In the genomic region with DNA sequence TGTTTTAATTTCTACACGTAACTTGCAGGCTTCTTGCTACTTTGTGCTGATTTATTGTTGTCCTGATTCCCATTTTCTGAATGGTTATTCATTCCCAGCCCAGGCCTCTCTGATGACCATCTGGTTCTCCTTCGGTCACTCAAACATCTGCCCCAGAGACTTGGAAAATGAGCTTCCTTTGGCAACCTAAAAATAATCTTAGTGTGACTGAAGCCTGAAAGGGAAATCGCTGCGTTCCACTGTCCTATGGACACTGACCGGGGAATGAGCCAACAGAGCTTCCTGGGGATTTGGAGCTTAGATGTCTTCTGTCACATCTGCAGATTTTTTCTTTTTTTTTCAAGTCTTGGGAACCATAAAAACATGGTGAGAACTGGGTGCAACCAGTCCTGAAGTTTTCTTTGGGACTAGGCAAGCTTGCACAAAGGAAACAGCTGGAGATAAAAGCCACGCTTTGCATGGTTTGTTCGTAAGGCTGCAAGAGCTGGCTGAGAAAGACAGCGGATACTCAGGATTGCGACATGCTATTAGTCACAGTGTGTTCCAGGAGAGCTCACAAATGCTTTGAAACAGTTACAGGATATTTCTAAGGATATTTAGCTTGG, we compare ENCODE assay signal across 8 cellular contexts.
A peak's percentile ranks its signal among the peaks of the same experiment; 100 is the strongest.
DNase-seq lines count a peak whose midpoint lies in the region; ATAC-seq and TF ChIP-seq lines count a peak whose summit lies in the region.

No MANE protein-coding gene starts in this region.

- no peak overlapping the region for H3K9ac ChIP-seq in SK-N-SH

- H3K9me2 ChIP-seq in SK-N-SH, result no peaks in the 10 kb centered on the region

- no peaks in the 10 kb centered on the region; the same call in 1 of the 2 replicates for H3K27me3 ChIP-seq in SK-N-SH (ENCODE audit: insufficient read depth)
- H3K27me3 ChIP-seq in foreskin keratinocyte, result no peaks in the 10 kb centered on the region

- CTCF ChIA-PET in SK-N-SH (lab: Yijun Ruan, JAX), result interaction anchor here (1.4 to 1.6 kb wide), 2 partner anchors 10 to 29 kb away, joined by 3 to 4 read pairs; no protein-coding TSS in a partner anchor

- no peak overlapping the region for H3K4me3 Mint-ChIP-seq in stimulated activated naive CD8-positive, alpha-beta T cell treated with anti-CD3 and anti-CD28 coated beads, Interleukin-15, amount 100 ng/mL, for 72 hours

- H3K4me1 Mint-ChIP-seq in stimulated activated naive CD8-positive, alpha-beta T cell treated with anti-CD3 and anti-CD28 coated beads, Interleukin-15, amount 100 ng/mL, for 72 hours, result peaks cover 5% of the 10 kb centered on the region

- ATAC-seq in foreskin keratinocyte, result peak; percentile 87
- no peak for ATAC-seq in HG02759 (IDR thresholded peaks at IDR 0.05; ENCODE audit: unreplicated experiment)
- no peak for ATAC-seq in stimulated activated naive CD8-positive, alpha-beta T cell treated with anti-CD3 and anti-CD28 coated beads, Interleukin-15, amount 100 ng/mL, for 72 hours

- POLR2A ChIA-PET in SK-N-SH (lab: Yijun Ruan, JAX), result no interaction called here

- DNase-seq in GM03348 (ENCODE audit: low spot score) (peak; percentile 82), SK-N-SH (no peak), foreskin keratinocyte (peak; percentile 79 to 92), occipital lobe (lab: John Stamatoyannopoulos, UW) (peak; percentile 41), GM10266 (ENCODE audit: extremely low spot score) (no peak), RPMI8226 (no peak)
- DNase-seq in stimulated activated naive CD8-positive, alpha-beta T cell treated with anti-CD3 and anti-CD28 coated beads, Interleukin-15, amount 100 ng/mL, for 72 hours, result no peak

- H3K9me3 Mint-ChIP-seq in stimulated activated naive CD8-positive, alpha-beta T cell treated with anti-CD3 and anti-CD28 coated beads, Interleukin-15, amount 100 ng/mL, for 72 hours, result no peaks in the 10 kb centered on the region

- no peak for TF ChIP-seq EP300 in SK-N-SH (IDR thresholded peaks at IDR 0.05; ENCODE audit: borderline replicate concordance in 1 of 2, low read depth in 1 of 2, low read length in 1 of 2)

- no peak overlapping the region for H3K27ac ChIP-seq in SK-N-SH (ENCODE audit: low read depth in 2 of 2, low read length in 1 of 2)
- H3K27ac ChIP-seq in foreskin keratinocyte, result peak overlapping the region; percentile 44

- H3K4me1 ChIP-seq in SK-N-SH (ENCODE audit: control insufficient read depth in 1 of 2, insufficient read depth in 2 of 2, low read depth in 1 of 2, low read length in 1 of 2) (peaks cover 0 to 26% of the 10 kb centered on the region in 2 experiments; a peak in 2 of 4 replicates), foreskin keratinocyte (peaks cover 35% of the 10 kb centered on the region)

- no peaks in the 10 kb centered on the region for H3K9me3 ChIP-seq in SK-N-SH

- no peak overlapping the region for H3K4me3 ChIP-seq in SK-N-SH (ENCODE audit: low read depth in 2 of 2, low read length in 1 of 2)

- no peak overlapping the region for H3K27ac Mint-ChIP-seq in stimulated activated naive CD8-positive, alpha-beta T cell treated with anti-CD3 and anti-CD28 coated beads, Interleukin-15, amount 100 ng/mL, for 72 hours

- 31% methylated on average over 9 of the region's 9 CpGs for WGBS in SK-N-SH (ENCODE audit: low lambda C conversion rate)

- TF ChIP-seq CTCF in SK-N-SH (IDR thresholded peaks at IDR 0.05), result no peak
- no peak for TF ChIP-seq CTCF in foreskin keratinocyte (conservative IDR thresholded peaks at IDR 0.05)
- no peak for TF ChIP-seq CTCF in GM10266 (IDR thresholded peaks at IDR 0.05; ENCODE audit: control insufficient read depth, insufficient read depth, low read depth, missing control alignments)

- no peaks in the 10 kb centered on the region for H4K20me1 ChIP-seq in SK-N-SH (ENCODE audit: insufficient read depth)

- H3F3A ChIP-seq in SK-N-SH (replicated peaks; ENCODE audit: insufficient read depth), result peaks cover 6% of the 10 kb centered on the region

- H2AFZ ChIP-seq in SK-N-SH (ENCODE audit: low read depth), result no peak overlapping the region

- TF ChIP-seq RAD21 in SK-N-SH (IDR thresholded peaks at IDR 0.05; ENCODE audit: low read length), result no peak

- H3K27me3 Mint-ChIP-seq in stimulated activated naive CD8-positive, alpha-beta T cell treated with anti-CD3 and anti-CD28 coated beads, Interleukin-15, amount 100 ng/mL, for 72 hours, result no peaks in the 10 kb centered on the region

- H3K4me2 ChIP-seq in SK-N-SH, result peak overlapping the region; percentile 45; the same call in 1 of the 2 replicates

- no peaks in the 10 kb centered on the region for H3K36me3 ChIP-seq in SK-N-SH (replicated peaks in 1 of 2; ENCODE audit: control insufficient read depth in 1 of 2, insufficient read depth in 2 of 2, low read length in 1 of 2)

- H3K79me2 ChIP-seq in SK-N-SH (ENCODE audit: insufficient read depth), result no peaks in the 10 kb centered on the region

TF ChIP-seq in SK-N-SH, 30 proteins besides CTCF, POLR2A, EP300 and RAD21 (continues in another document):
- TF ChIP-seq MEF2A (IDR thresholded peaks at IDR 0.05; ENCODE audit: borderline replicate concordance, low read depth) (no peak), EZH2phosphoT487 (IDR thresholded peaks at IDR 0.05; ENCODE audit: borderline replicate concordance, low read depth) (no peak), ELF1 (IDR thresholded peaks at IDR 0.05) (no peak), CHD2 (IDR thresholded peaks at IDR 0.05; ENCODE audit: low read length, partially characterized antibody) (no peak), RXRA (IDR thresholded peaks at IDR 0.05; ENCODE audit: borderline replicate concordance, low read depth) (0 out of 2 replicates have a peak, but pooled peaks have one; percentile 7), TCF12 (IDR thresholded peaks at IDR 0.05) (peak; percentile 34; the same call in 1 of the 2 replicates), GATA2 (CRISPR knock-in tag; IDR thresholded peaks at IDR 0.05) (no peak), FOXJ3 (CRISPR knock-in tag; IDR thresholded peaks at IDR 0.05) (no peak), SIN3A (IDR thresholded peaks at IDR 0.05; ENCODE audit: borderline replicate concordance, low read depth, low read length) (no peak), FOSL2 (IDR thresholded peaks at IDR 0.05; ENCODE audit: borderline replicate concordance, low read depth) (peak; percentile 52), JUND (IDR thresholded peaks at IDR 0.05) (peak; percentile 15; the same call in 1 of the 2 replicates), GABPA (IDR thresholded peaks at IDR 0.05; ENCODE audit: low read depth) (no peak), SMC3 (IDR thresholded peaks at IDR 0.05; ENCODE audit: low read depth, low read length) (no peak), RCOR1 (IDR thresholded peaks at IDR 0.05; ENCODE audit: low read length) (no peak), NFIC (IDR thresholded peaks at IDR 0.05; ENCODE audit: borderline replicate concordance) (no peak), TEAD4 (IDR thresholded peaks at IDR 0.05; ENCODE audit: borderline replicate concordance, insufficient read depth) (no peak), NRF1 (IDR thresholded peaks at IDR 0.05; ENCODE audit: low read depth, low read length) (no peak)
- TF ChIP-seq, protein P1, sequence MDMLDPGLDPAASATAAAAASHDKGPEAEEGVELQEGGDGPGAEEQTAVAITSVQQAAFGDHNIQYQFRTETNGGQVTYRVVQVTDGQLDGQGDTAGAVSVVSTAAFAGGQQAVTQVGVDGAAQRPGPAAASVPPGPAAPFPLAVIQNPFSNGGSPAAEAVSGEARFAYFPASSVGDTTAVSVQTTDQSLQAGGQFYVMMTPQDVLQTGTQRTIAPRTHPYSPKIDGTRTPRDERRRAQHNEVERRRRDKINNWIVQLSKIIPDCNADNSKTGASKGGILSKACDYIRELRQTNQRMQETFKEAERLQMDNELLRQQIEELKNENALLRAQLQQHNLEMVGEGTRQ (IDR thresholded peaks at IDR 0.05; ENCODE audit: borderline replicate concordance, low read depth, low read length), result no peak
- TF ChIP-seq, protein P2, sequence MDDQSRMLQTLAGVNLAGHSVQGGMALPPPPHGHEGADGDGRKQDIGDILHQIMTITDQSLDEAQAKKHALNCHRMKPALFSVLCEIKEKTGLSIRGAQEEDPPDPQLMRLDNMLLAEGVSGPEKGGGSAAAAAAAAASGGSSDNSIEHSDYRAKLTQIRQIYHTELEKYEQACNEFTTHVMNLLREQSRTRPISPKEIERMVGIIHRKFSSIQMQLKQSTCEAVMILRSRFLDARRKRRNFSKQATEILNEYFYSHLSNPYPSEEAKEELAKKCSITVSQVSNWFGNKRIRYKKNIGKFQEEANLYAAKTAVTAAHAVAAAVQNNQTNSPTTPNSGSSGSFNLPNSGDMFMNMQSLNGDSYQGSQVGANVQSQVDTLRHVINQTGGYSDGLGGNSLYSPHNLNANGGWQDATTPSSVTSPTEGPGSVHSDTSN (IDR thresholded peaks at IDR 0.05), result 0 out of 2 replicates have a peak, but pooled peaks have one; percentile 35
- TF ChIP-seq, protein P3, sequence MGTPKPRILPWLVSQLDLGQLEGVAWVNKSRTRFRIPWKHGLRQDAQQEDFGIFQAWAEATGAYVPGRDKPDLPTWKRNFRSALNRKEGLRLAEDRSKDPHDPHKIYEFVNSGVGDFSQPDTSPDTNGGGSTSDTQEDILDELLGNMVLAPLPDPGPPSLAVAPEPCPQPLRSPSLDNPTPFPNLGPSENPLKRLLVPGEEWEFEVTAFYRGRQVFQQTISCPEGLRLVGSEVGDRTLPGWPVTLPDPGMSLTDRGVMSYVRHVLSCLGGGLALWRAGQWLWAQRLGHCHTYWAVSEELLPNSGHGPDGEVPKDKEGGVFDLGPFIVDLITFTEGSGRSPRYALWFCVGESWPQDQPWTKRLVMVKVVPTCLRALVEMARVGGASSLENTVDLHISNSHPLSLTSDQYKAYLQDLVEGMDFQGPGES (IDR thresholded peaks at IDR 0.05; ENCODE audit: low read depth, low read length), result no peak

Comparison
In these comparisons a context has a peak if more than half of its experiments do, and no peak if none do; other contexts are left out.
1. DNase-seq: peak in GM03348 (single experiment), foreskin keratinocyte (2 of 2) and occipital lobe (single experiment); none in SK-N-SH (single experiment), GM10266 (single experiment), stimulated activated naive CD8-positive, alpha-beta T cell treated with anti-CD3 and anti-CD28 coated beads, Interleukin-15, amount 100 ng/mL, for 72 hours (0 of 2) and RPMI8226 (single experiment).